Comparison of ENCODE assay signal across 24 cellular contexts in genomic region chr6:42482126-42482525, GRCh38. TPM values are rescaled to one million over a fixed set of nuclear protein-coding genes. Genes with fewer than 3 reads are reported as not detected.
A peak's percentile ranks its signal among the peaks of the same experiment; 100 is the strongest.
DNase-seq lines count a peak whose midpoint lies in the region; ATAC-seq and TF ChIP-seq lines count a peak whose summit lies in the region.
"Had no signal": no experiment of that assay in that cellular context is flagged by ENCODE, and none has a peak within 500 bp of the region (broad histone marks: within the 10 kb centered on the region; RNA-seq: fewer than 3 reads in every experiment).

No MANE protein-coding gene starts in this region.

- peak overlapping the region; percentile 14 for H3K27ac Mint-ChIP-seq in type B pancreatic cell
- no peak overlapping the region for H3K27ac Mint-ChIP-seq in stimulated activated naive B cell treated with anti-CD40 and anti-IgM and Interleukin-4, amounts not matched to agents 10 μg/mL and 1 μg/mL and 100 μg/mL, for 72 hours
- H3K27ac Mint-ChIP-seq: activated CD4-positive, alpha-beta T cell treated with anti-CD3 and anti-CD28 coated beads for 36 hours; activated naive CD8-positive, alpha-beta T cell; CD4-positive, alpha-beta T cell; effector memory CD8-positive, alpha-beta T cell; stimulated activated naive CD8-positive, alpha-beta T cell treated with anti-CD3 and anti-CD28 coated beads, Interleukin-15, amount 100 ng/mL, for 72 hours had no signal

- peaks cover 21% of the 10 kb centered on the region for H3K4me1 Mint-ChIP-seq in type B pancreatic cell (ENCODE audit: unreplicated experiment)
- H3K4me1 Mint-ChIP-seq in stimulated activated naive B cell treated with anti-CD40 and anti-IgM and Interleukin-4, amounts not matched to agents 10 μg/mL and 1 μg/mL and 100 μg/mL, for 72 hours: no peaks in the 10 kb centered on the region
- H3K4me1 Mint-ChIP-seq: activated CD4-positive, alpha-beta T cell treated with anti-CD3 and anti-CD28 coated beads for 36 hours; stimulated activated naive CD8-positive, alpha-beta T cell treated with anti-CD3 and anti-CD28 coated beads, Interleukin-15, amount 100 ng/mL, for 72 hours had no signal

- ATAC-seq in HG03097 (IDR thresholded peaks at IDR 0.05; ENCODE audit: low FRiP score, unreplicated experiment): no peak
- ATAC-seq in stimulated activated naive B cell treated with anti-CD40 and anti-IgM and Interleukin-4, amounts not matched to agents 10 μg/mL and 1 μg/mL and 100 μg/mL, for 72 hours (replicated peaks): no peak
- ATAC-seq: activated CD4-positive, alpha-beta T cell treated with anti-CD3 and anti-CD28 coated beads for 36 hours; effector memory CD8-positive, alpha-beta T cell; GM12878; left colon; stimulated activated naive CD8-positive, alpha-beta T cell treated with anti-CD3 and anti-CD28 coated beads, Interleukin-15, amount 100 ng/mL, for 72 hours had no signal

- H3K4me3 Mint-ChIP-seq in type B pancreatic cell: no peak overlapping the region
- H3K4me3 Mint-ChIP-seq in stimulated activated naive B cell treated with anti-CD40 and anti-IgM and Interleukin-4, amounts not matched to agents 10 μg/mL and 1 μg/mL and 100 μg/mL, for 72 hours: no peak overlapping the region
- H3K4me3 Mint-ChIP-seq: activated CD4-positive, alpha-beta T cell treated with anti-CD3 and anti-CD28 coated beads for 36 hours; activated naive CD8-positive, alpha-beta T cell; CD4-positive, alpha-beta T cell; effector memory CD8-positive, alpha-beta T cell; stimulated activated naive CD8-positive, alpha-beta T cell treated with anti-CD3 and anti-CD28 coated beads, Interleukin-15, amount 100 ng/mL, for 72 hours had no signal

- no peaks in the 10 kb centered on the region for H3K36me3 Mint-ChIP-seq in type B pancreatic cell
- no peaks in the 10 kb centered on the region for H3K36me3 Mint-ChIP-seq in stimulated activated naive B cell treated with anti-CD40 and anti-IgM and Interleukin-4, amounts not matched to agents 10 μg/mL and 1 μg/mL and 100 μg/mL, for 72 hours
- H3K36me3 Mint-ChIP-seq: activated naive CD8-positive, alpha-beta T cell had no signal

- DNase-seq in SIG-M5 treated with dmso at 0.1 percent for 504 hours (lab: John Stamatoyannopoulos, UW; ENCODE audit: unreplicated experiment) (peak; percentile 10), SIG-M5 (lab: John Stamatoyannopoulos, UW) (no peak), NCI-H748 treated with DMSO at 0.1 percent for 48 hours (lab: John Stamatoyannopoulos, UW) (peak; percentile 26), left kidney (ENCODE audit: low read depth, low spot score) (peak; percentile 50), type B pancreatic cell (ENCODE audit: extremely low spot score, unreplicated experiment) (no peak), NCI-H2196 (lab: John Stamatoyannopoulos, UW; ENCODE audit: unreplicated experiment) (no peak)
- DNase-seq in stimulated activated naive B cell treated with anti-CD40 and anti-IgM and Interleukin-4, amounts not matched to agents 10 μg/mL and 1 μg/mL and 100 μg/mL, for 72 hours: no peak
- DNase-seq: activated CD4-positive, alpha-beta T cell treated with anti-CD3 and anti-CD28 coated beads for 36 hours; activated CD8-positive, alpha-beta memory T cell treated with anti-CD3 and anti-CD28 coated beads for 24 hours; activated effector memory CD4-positive, alpha-beta T cell treated with Interleukin-2 at 50 U/mL for 16 hours; AML-193; aorta; CD4-positive, alpha-beta T cell; effector memory CD8-positive, alpha-beta T cell; left colon; MG63; NCI-H1694 treated with DMSO at 0.1 percent for 48 hours; NCI-H2171 treated with DMSO at 0.1 percent for 48 hours; NCI-H524 treated with DMSO at 0.1 percent for 48 hours; stimulated activated naive CD8-positive, alpha-beta T cell treated with anti-CD3 and anti-CD28 coated beads, Interleukin-15, amount 100 ng/mL, for 72 hours; T-helper 2 cell had no signal

- no peak for TF ChIP-seq CTCF in type B pancreatic cell (conservative IDR thresholded peaks at IDR 0.05)

- no peaks in the 10 kb centered on the region for H3K27me3 Mint-ChIP-seq in type B pancreatic cell
- peaks cover 0 to 5% of the 10 kb centered on the region in 2 donors for H3K27me3 Mint-ChIP-seq in stimulated activated naive B cell treated with anti-CD40 and anti-IgM and Interleukin-4, amounts not matched to agents 10 μg/mL and 1 μg/mL and 100 μg/mL, for 72 hours
- H3K27me3 Mint-ChIP-seq: activated CD4-positive, alpha-beta T cell treated with anti-CD3 and anti-CD28 coated beads for 36 hours; activated naive CD8-positive, alpha-beta T cell; CD4-positive, alpha-beta T cell; effector memory CD8-positive, alpha-beta T cell; stimulated activated naive CD8-positive, alpha-beta T cell treated with anti-CD3 and anti-CD28 coated beads, Interleukin-15, amount 100 ng/mL, for 72 hours had no signal

- no peaks in the 10 kb centered on the region for H3K9me3 Mint-ChIP-seq in type B pancreatic cell
- no peaks in the 10 kb centered on the region for H3K9me3 Mint-ChIP-seq in stimulated activated naive B cell treated with anti-CD40 and anti-IgM and Interleukin-4, amounts not matched to agents 10 μg/mL and 1 μg/mL and 100 μg/mL, for 72 hours
- H3K9me3 Mint-ChIP-seq: CD4-positive, alpha-beta T cell; effector memory CD8-positive, alpha-beta T cell; stimulated activated naive CD8-positive, alpha-beta T cell treated with anti-CD3 and anti-CD28 coated beads, Interleukin-15, amount 100 ng/mL, for 72 hours had no signal

RNA-seq across cellular contexts. Expression of gene TRERF1, which starts 30.4 kb away (rescaled TPM):
- 9.7 and 13.2 TPM in 2 replicates for total RNA-seq in type B pancreatic cell (ENCODE audit: low replicate concordance)

Comparison
In these comparisons a context has a peak if more than half of its experiments do, and no peak if none do; other contexts are left out.
1. DNase-seq: peak in SIG-M5 treated with dmso at 0.1 percent for 504 hours (single experiment), NCI-H748 treated with DMSO at 0.1 percent for 48 hours (single experiment) and left kidney (single experiment); none in SIG-M5 (single experiment), type B pancreatic cell (single experiment), NCI-H2196 (single experiment) and stimulated activated naive B cell treated with anti-CD40 and anti-IgM and Interleukin-4, amounts not matched to agents 10 μg/mL and 1 μg/mL and 100 μg/mL, for 72 hours (single experiment).